23 cellular contexts compared by ENCODE assay signal in the genomic region with DNA sequence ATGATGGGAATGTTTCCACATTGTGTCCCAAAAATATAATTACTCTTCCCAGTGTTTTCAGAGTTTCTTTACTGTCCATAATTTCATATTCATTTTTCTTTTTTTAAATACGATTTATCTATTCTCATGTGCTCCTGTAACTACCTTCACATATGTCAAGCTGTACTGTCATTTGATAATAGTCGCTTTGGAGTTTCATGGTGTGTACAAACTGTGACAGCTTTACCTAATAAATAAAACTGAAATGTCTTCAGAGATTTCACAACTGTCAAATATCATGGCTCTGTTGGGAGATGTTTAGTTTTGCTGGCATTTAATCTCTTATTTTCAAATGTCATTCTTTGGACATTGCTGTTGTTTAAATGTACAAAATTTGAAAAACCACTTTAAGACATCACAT.
"Had no signal": no experiment of that assay in that cellular context is flagged by ENCODE, and none has a peak within 500 bp of the region (broad histone marks: within the 10 kb centered on the region; RNA-seq: fewer than 3 reads in every experiment).

No MANE protein-coding gene starts in this region.

- H3K9me3 ChIP-seq: colonic mucosa, esophagus muscularis mucosa, esophagus squamous epithelium, gastrocnemius medialis had no signal

- DNase-seq: colonic mucosa; cortex of kidney; dermis blood vessel endothelial cell; dorsolateral prefrontal cortex; effector CD4-positive, alpha-beta T cell; effector CD8-positive, alpha-beta T cell; effector memory CD4-positive, alpha-beta T cell; effector memory CD8-positive, alpha-beta T cell; endodermal cell; erythroblast; esophagus squamous epithelium; foreskin fibroblast; foreskin keratinocyte; foreskin melanocyte; gastrocnemius medialis; glutamatergic neuron; head of caudate nucleus; heart left ventricle; heart right ventricle had no signal

- H3K36me3 ChIP-seq: colonic mucosa, esophagus muscularis mucosa, esophagus squamous epithelium, gastrocnemius medialis, gastroesophageal sphincter, heart left ventricle, heart right ventricle had no signal

- H3K27me3 ChIP-seq: colonic mucosa, dorsolateral prefrontal cortex, esophagus muscularis mucosa, esophagus squamous epithelium, foreskin keratinocyte, gastrocnemius medialis, gastroesophageal sphincter, heart left ventricle, heart right ventricle had no signal

- H3K4me3 ChIP-seq: colonic mucosa, coronary artery, dorsolateral prefrontal cortex, esophagus muscularis mucosa, esophagus squamous epithelium, gastrocnemius medialis, gastroesophageal sphincter, heart left ventricle, heart right ventricle had no signal

- H3K27ac ChIP-seq: colonic mucosa, coronary artery, dorsolateral prefrontal cortex, epithelial cell of prostate, esophagus muscularis mucosa, esophagus squamous epithelium, foreskin keratinocyte, gastrocnemius medialis, gastroesophageal sphincter, heart left ventricle, heart right ventricle had no signal
